8 cellular contexts compared by ENCODE assay signal in the genomic region with DNA sequence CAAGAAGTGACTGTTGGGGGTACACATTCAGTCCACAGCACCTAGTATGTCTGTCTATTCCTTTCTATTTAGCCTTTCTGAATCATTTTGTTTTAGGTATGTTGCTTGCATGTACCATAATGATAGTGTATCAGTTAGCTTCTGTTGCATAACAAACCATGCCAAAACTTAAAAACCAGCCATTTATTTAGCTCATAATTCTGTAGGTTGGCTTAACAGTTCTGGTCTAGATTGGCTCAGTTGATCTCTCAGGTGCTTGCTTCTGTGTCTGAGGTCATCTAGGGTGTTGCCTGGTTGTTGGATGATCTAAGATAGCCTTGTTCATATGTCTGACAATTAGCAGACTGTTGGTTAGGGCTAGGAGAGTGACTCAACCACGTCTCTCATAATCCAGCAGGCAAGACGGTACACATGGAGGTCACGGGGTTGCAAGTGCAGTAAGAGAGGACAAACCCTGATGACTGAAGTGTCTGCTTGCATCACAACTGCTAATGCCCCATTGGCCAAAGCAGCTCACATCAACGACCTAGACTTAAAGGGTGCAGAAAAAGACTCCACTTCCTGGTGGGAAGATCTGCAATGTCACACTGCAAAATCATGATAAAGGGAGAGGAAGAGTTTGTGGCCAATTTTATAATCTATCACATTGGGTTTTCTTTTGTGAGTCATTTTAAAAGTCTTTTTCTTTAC. TPM values are rescaled to one million over a fixed set of nuclear protein-coding genes. Genes with fewer than 3 reads are reported as not detected.
A peak's percentile ranks its signal among the peaks of the same experiment; 100 is the strongest.
DNase-seq lines count a peak whose midpoint lies in the region; ATAC-seq and TF ChIP-seq lines count a peak whose summit lies in the region.

No MANE protein-coding gene starts in this region.

- peaks cover 16% of the 10 kb centered on the region for H3K27me3 Mint-ChIP-seq in activated CD4-positive, alpha-beta memory T cell treated with anti-CD3 and anti-CD28 coated beads, Interleukin-2, amount 10 ng/mL, durations not matched to agents 7 days and 5 days
- H3K27me3 Mint-ChIP-seq in natural killer cell (ENCODE audit: low read depth in 2 of 2): peaks cover 10 to 11% of the 10 kb centered on the region in 2 donors

- H4K20me1 ChIP-seq in OCI-LY7 (ENCODE audit: insufficient read depth, low read length): no peaks in the 10 kb centered on the region

- no peak overlapping the region for H3K4me2 ChIP-seq in OCI-LY7 (ENCODE audit: low read length)

- no TSS peak for BruUV-seq in OCI-LY7 (replicated peaks; lab: Mats Ljungman, UMichigan)

- H3K4me3 ChIP-seq in OCI-LY7 (ENCODE audit: low read depth, low read length, poor library complexity, severe bottlenecking): no peak overlapping the region

- in situ Hi-C loops in KBM-7 (cut with MboI; ENCODE audit: low pct_unique_long_range_greater_than_20kb, low sequenced_read_pairs): loop anchor here (25.0 kb wide), 2 partner anchors 154 to 679 kb away; partner anchors contain the start of gene CRTAP

- H2AFZ ChIP-seq in OCI-LY7 (ENCODE audit: low read length): no peak overlapping the region

- H3K36me3 ChIP-seq in OCI-LY7 (ENCODE audit: insufficient read depth, low read length): no peaks in the 10 kb centered on the region

- DNase-seq in KBM-7 (peak; percentile 79), natural killer cell (no peak), cortex of kidney (lab: John Stamatoyannopoulos, UW) (no peak), OCI-LY7 (ENCODE audit: low spot score) (no peak)
- DNase-seq in activated CD4-positive, alpha-beta memory T cell treated with anti-CD3 and anti-CD28 coated beads, Interleukin-2, amount 10 ng/mL, durations not matched to agents 7 days and 5 days: peak; percentile 33

- intact Hi-C loops in natural killer cell (cut with micrococcal nuclease) (no loop called here), OCI-LY7 (cut with micrococcal nuclease; ENCODE audit: unreplicated experiment) (loop anchor here (10.0 kb wide), 1 partner anchor 677 kb away; the partner anchor contains the start of gene CRTAP)

- H3K4me3 Mint-ChIP-seq in activated CD4-positive, alpha-beta memory T cell treated with anti-CD3 and anti-CD28 coated beads, Interleukin-2, amount 10 ng/mL, durations not matched to agents 7 days and 5 days: no peak overlapping the region
- no peak overlapping the region for H3K4me3 Mint-ChIP-seq in natural killer cell

- CTCF ChIA-PET in activated CD4-positive, alpha-beta memory T cell treated with anti-CD3 and anti-CD28 coated beads, Interleukin-2, amount 10 ng/mL, durations not matched to agents 7 days and 5 days (lab: Charles Lee): interaction anchor here (0.7 to 1.6 kb wide), 3 partner anchors 15 to 155 kb away, joined by 3 read pairs; no protein-coding TSS in a partner anchor
- CTCF ChIA-PET in OCI-LY7 (lab: Charles Lee; ENCODE audit: unreplicated experiment): no interaction called here

- H3K9me3 ChIP-seq in OCI-LY7 (ENCODE audit: low read length): no peaks in the 10 kb centered on the region

- no peaks in the 10 kb centered on the region for H3K79me2 ChIP-seq in OCI-LY7 (ENCODE audit: insufficient read depth, low read depth, low read length)

- POLR2A ChIA-PET in activated CD4-positive, alpha-beta memory T cell treated with anti-CD3 and anti-CD28 coated beads, Interleukin-2, amount 10 ng/mL, durations not matched to agents 7 days and 5 days (lab: Charles Lee): no interaction called here
- POLR2A ChIA-PET in OCI-LY7 (lab: Charles Lee): interaction anchor here (1.3 kb wide), 1 partner anchor 13 kb away, joined by 4 read pairs; no protein-coding TSS in a partner anchor

- H3K36me3 Mint-ChIP-seq in activated CD4-positive, alpha-beta memory T cell treated with anti-CD3 and anti-CD28 coated beads, Interleukin-2, amount 10 ng/mL, durations not matched to agents 7 days and 5 days (ENCODE audit: low read depth): no peaks in the 10 kb centered on the region
- no peaks in the 10 kb centered on the region for H3K36me3 Mint-ChIP-seq in natural killer cell

- peaks cover 23% of the 10 kb centered on the region for H3K4me1 Mint-ChIP-seq in activated CD4-positive, alpha-beta memory T cell treated with anti-CD3 and anti-CD28 coated beads, Interleukin-2, amount 10 ng/mL, durations not matched to agents 7 days and 5 days
- peaks cover 0 to 8% of the 10 kb centered on the region in 2 donors for H3K4me1 Mint-ChIP-seq in natural killer cell

- ATAC-seq in GM18508 (IDR thresholded peaks at IDR 0.05; ENCODE audit: insufficient read depth, unreplicated experiment): peak; percentile 48
- ATAC-seq in natural killer cell: peak; percentile 34 to 89 (median 52)
- ATAC-seq in HG03139 (IDR thresholded peaks at IDR 0.05; ENCODE audit: unreplicated experiment): no peak
- ATAC-seq in GM21515 (IDR thresholded peaks at IDR 0.05; ENCODE audit: unreplicated experiment): no peak

- H3K9me3 Mint-ChIP-seq in activated CD4-positive, alpha-beta memory T cell treated with anti-CD3 and anti-CD28 coated beads, Interleukin-2, amount 10 ng/mL, durations not matched to agents 7 days and 5 days: no peaks in the 10 kb centered on the region
- no peaks in the 10 kb centered on the region for H3K9me3 Mint-ChIP-seq in natural killer cell

- peaks cover 5% of the 10 kb centered on the region for H3K4me1 ChIP-seq in OCI-LY7 (ENCODE audit: insufficient read depth, low read length, poor library complexity, severe bottlenecking)

- no peak for TF ChIP-seq CTCF in natural killer cell (IDR thresholded peaks at IDR 0.05)
- no peak for TF ChIP-seq CTCF in OCI-LY7 (conservative IDR thresholded peaks at IDR 0.05; ENCODE audit: low read length)

- H3K9me2 ChIP-seq in OCI-LY7 (ENCODE audit: insufficient read depth, low read length): no peaks in the 10 kb centered on the region

- H3K27ac Mint-ChIP-seq in activated CD4-positive, alpha-beta memory T cell treated with anti-CD3 and anti-CD28 coated beads, Interleukin-2, amount 10 ng/mL, durations not matched to agents 7 days and 5 days: no peak overlapping the region
- no peak overlapping the region for H3K27ac Mint-ChIP-seq in natural killer cell

- H3K27ac ChIP-seq in OCI-LY7 (ENCODE audit: low read depth, low read length, poor library complexity, severe bottlenecking): no peak overlapping the region

RNA-seq across cellular contexts. Expression of gene PDCD6IP, which starts 6.8 kb away (rescaled TPM):
- total RNA-seq in activated CD4-positive, alpha-beta memory T cell treated with anti-CD3 and anti-CD28 coated beads, Interleukin-2, amount 10 ng/mL, durations not matched to agents 7 days and 5 days: 100 to 1,000 TPM; 211 TPM
- total RNA-seq in natural killer cell (100 to 1,000 TPM; 170 to 182 (median 179) TPM), OCI-LY7 (2022) (193 and 216 TPM in 2 replicates)
- 75.5 and 126 TPM in 2 replicates for total RNA-seq in OCI-LY7 (2014; rRNA removed; shearing (Covaris generic))

Comparison
In these comparisons a context has a peak if more than half of its experiments do, and no peak if none do; other contexts are left out.
1. ATAC-seq: peak in GM18508 (single experiment) and natural killer cell (3 of 3); none in HG03139 (single experiment) and GM21515 (single experiment).
2. DNase-seq: peak in KBM-7 (single experiment) and activated CD4-positive, alpha-beta memory T cell treated with anti-CD3 and anti-CD28 coated beads, Interleukin-2, amount 10 ng/mL, durations not matched to agents 7 days and 5 days (single experiment); none in natural killer cell (single experiment), cortex of kidney (single experiment) and OCI-LY7 (single experiment).